ENCODE assay signal across 8 cellular contexts in the genomic region with DNA sequence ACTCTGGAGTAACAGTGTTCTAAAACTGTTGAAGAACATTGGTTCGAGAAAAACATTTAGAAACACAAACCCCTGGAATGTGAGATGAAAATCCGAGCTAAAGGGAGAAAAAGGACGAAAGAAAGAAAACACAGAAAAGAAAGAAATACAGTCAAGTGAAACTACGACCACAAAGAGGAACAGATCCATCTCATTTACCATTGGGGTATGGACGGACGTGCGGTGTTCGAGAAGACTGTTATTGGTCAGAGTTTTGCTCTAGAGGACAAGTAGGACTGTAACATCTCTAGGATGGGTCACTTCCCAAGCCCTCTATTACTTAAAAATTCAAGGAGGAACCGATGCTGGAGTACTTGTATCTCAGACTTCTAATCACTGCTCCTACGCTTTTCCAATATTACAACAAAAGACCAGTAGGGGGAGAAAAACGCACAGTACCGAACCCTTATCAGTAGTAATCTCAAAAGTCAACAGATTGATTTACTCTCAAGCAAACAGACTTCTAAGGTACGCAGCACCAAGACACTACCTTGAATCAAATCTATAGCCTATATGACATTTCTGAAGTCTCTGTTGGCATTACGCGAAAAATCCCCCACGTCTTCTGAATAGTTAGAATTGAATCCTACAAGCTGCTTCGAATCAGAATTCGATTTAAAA. TPM values are rescaled to one million over a fixed set of nuclear protein-coding genes. Genes with fewer than 3 reads are reported as not detected.
A peak's percentile ranks its signal among the peaks of the same experiment; 100 is the strongest.
DNase-seq lines count a peak whose midpoint lies in the region; ATAC-seq and TF ChIP-seq lines count a peak whose summit lies in the region.

No MANE protein-coding gene starts in this region.

- H3K4me3 Mint-ChIP-seq in activated T-helper 2 cell treated with anti-CD3 and anti-CD28 coated beads, Interferon-gamma antibody, Interleukin-2, Interleukin-4, amounts not matched to agents 10 μg/mL and 5 μg/mL and 100 μg/mL, durations not matched to agents 14 hours and 24 hours and 36 hours (ENCODE audit: low read depth): no peak overlapping the region

- H3K4me1 Mint-ChIP-seq in activated T-helper 2 cell treated with anti-CD3 and anti-CD28 coated beads, Interferon-gamma antibody, Interleukin-2, Interleukin-4, amounts not matched to agents 10 μg/mL and 5 μg/mL and 100 μg/mL, durations not matched to agents 14 hours and 24 hours and 36 hours (ENCODE audit: low read depth): peaks cover 20% of the 10 kb centered on the region

- no peaks in the 10 kb centered on the region for H3K36me3 Mint-ChIP-seq in activated T-helper 2 cell treated with anti-CD3 and anti-CD28 coated beads, Interferon-gamma antibody, Interleukin-2, Interleukin-4, amounts not matched to agents 10 μg/mL and 5 μg/mL and 100 μg/mL, durations not matched to agents 14 hours and 24 hours and 36 hours (ENCODE audit: low read depth)

- no peak for TF ChIP-seq POLR2A in prostate gland (IDR thresholded peaks at IDR 0.05)

- H3K4me1 ChIP-seq in left ventricle myocardium inferior: peaks cover 48% of the 10 kb centered on the region
- H3K4me1 ChIP-seq in prostate gland (replicated peaks): no peaks in the 10 kb centered on the region

- peak; percentile 31 for DNase-seq in DMS79 (lab: John Stamatoyannopoulos, UW)
- peak; percentile 63 for DNase-seq in HS-27A (ENCODE audit: low read depth)
- DNase-seq in NCI-H748 (lab: John Stamatoyannopoulos, UW; ENCODE audit: unreplicated experiment): peak; percentile 61
- DNase-seq in left ventricle myocardium inferior: no peak
- DNase-seq in prostate gland (ENCODE audit: low spot score): peak; percentile 48
- DNase-seq in activated T-helper 2 cell treated with anti-CD3 and anti-CD28 coated beads, Interferon-gamma antibody, Interleukin-2, Interleukin-4, amounts not matched to agents 10 μg/mL and 5 μg/mL and 100 μg/mL, durations not matched to agents 14 hours and 24 hours and 36 hours (ENCODE audit: low spot score): no peak

- ATAC-seq in GM19467 (IDR thresholded peaks at IDR 0.05; ENCODE audit: unreplicated experiment): peak; percentile 21

- H3K9me3 ChIP-seq in left ventricle myocardium inferior (replicated peaks) (no peaks in the 10 kb centered on the region), prostate gland (no peaks in the 10 kb centered on the region)

- intact Hi-C loops in left ventricle myocardium inferior (cut with micrococcal nuclease): loop anchor here (2.0 kb wide), 1 partner anchor 176 kb away; the partner anchor contains the start of gene ZNF639
- intact Hi-C loops in prostate gland (cut with DNase I): loop anchor here (2.0 to 5.0 kb wide), 4 partner anchors 35 to 176 kb away; partner anchors contain the start of gene ZNF639
- intact Hi-C loops in activated T-helper 2 cell treated with anti-CD3 and anti-CD28 coated beads, Interferon-gamma antibody, Interleukin-2, Interleukin-4, amounts not matched to agents 10 μg/mL and 5 μg/mL and 100 μg/mL, durations not matched to agents 14 hours and 24 hours and 36 hours (cut with micrococcal nuclease): loop anchor here (1.0 to 5.0 kb wide), 10 partner anchors 34 to 505 kb away; partner anchors contain the start of genes ACTL6A, GNB4, MFN1 and USP13

- no peaks in the 10 kb centered on the region for H3K27me3 ChIP-seq in left ventricle myocardium inferior (ENCODE audit: low read depth)
- no peaks in the 10 kb centered on the region for H3K27me3 ChIP-seq in prostate gland (replicated peaks; ENCODE audit: insufficient read depth)

- 4% methylated on average over 18 of the region's 18 CpGs for WGBS in prostate gland

- H3K4me3 ChIP-seq in left ventricle myocardium inferior: peak overlapping the region; percentile 96
- H3K4me3 ChIP-seq in prostate gland: peak overlapping the region; percentile 92 to 98

- H3K36me3 ChIP-seq in left ventricle myocardium inferior (no peaks in the 10 kb centered on the region), prostate gland (no peaks in the 10 kb centered on the region)

- H3K27me3 Mint-ChIP-seq in activated T-helper 2 cell treated with anti-CD3 and anti-CD28 coated beads, Interferon-gamma antibody, Interleukin-2, Interleukin-4, amounts not matched to agents 10 μg/mL and 5 μg/mL and 100 μg/mL, durations not matched to agents 14 hours and 24 hours and 36 hours (ENCODE audit: low read depth): peaks cover 28% of the 10 kb centered on the region

- H3K9me3 Mint-ChIP-seq in activated T-helper 2 cell treated with anti-CD3 and anti-CD28 coated beads, Interferon-gamma antibody, Interleukin-2, Interleukin-4, amounts not matched to agents 10 μg/mL and 5 μg/mL and 100 μg/mL, durations not matched to agents 14 hours and 24 hours and 36 hours: no peaks in the 10 kb centered on the region

- no peak overlapping the region for H3K27ac Mint-ChIP-seq in activated T-helper 2 cell treated with anti-CD3 and anti-CD28 coated beads, Interferon-gamma antibody, Interleukin-2, Interleukin-4, amounts not matched to agents 10 μg/mL and 5 μg/mL and 100 μg/mL, durations not matched to agents 14 hours and 24 hours and 36 hours

- H3K27ac ChIP-seq in angular gyrus (ENCODE audit: low read depth, low read length): peak overlapping the region; percentile 95
- peak overlapping the region; percentile 98 for H3K27ac ChIP-seq in left ventricle myocardium inferior (replicated peaks)
- peak overlapping the region; percentile 99 for H3K27ac ChIP-seq in prostate gland

- TF ChIP-seq CTCF in left ventricle myocardium inferior (IDR thresholded peaks at IDR 0.05; ENCODE audit: borderline replicate concordance) (peak; percentile 76), prostate gland (IDR thresholded peaks at IDR 0.05) (peak; percentile 54 to 83 (median 74))

RNA-seq across cellular contexts. Expression of gene PIK3CA, which starts 1.1 kb away (rescaled TPM):
- total RNA-seq in left ventricle myocardium inferior: 19.6 TPM
- total RNA-seq in prostate gland: 10 to 100 TPM; 10.2 to 21.9 TPM
- total RNA-seq in activated T-helper 2 cell treated with anti-CD3 and anti-CD28 coated beads, Interferon-gamma antibody, Interleukin-2, Interleukin-4, amounts not matched to agents 10 μg/mL and 5 μg/mL and 100 μg/mL, durations not matched to agents 14 hours and 24 hours and 36 hours: 16.3 and 19.6 TPM in 2 replicates

Comparison
In these comparisons a context has a peak if more than half of its experiments do, and no peak if none do; other contexts are left out.
1. DNase-seq: peak in DMS79 (single experiment), HS-27A (single experiment), NCI-H748 (single experiment) and prostate gland (single experiment); none in left ventricle myocardium inferior (single experiment) and activated T-helper 2 cell treated with anti-CD3 and anti-CD28 coated beads, Interferon-gamma antibody, Interleukin-2, Interleukin-4, amounts not matched to agents 10 μg/mL and 5 μg/mL and 100 μg/mL, durations not matched to agents 14 hours and 24 hours and 36 hours (single experiment).
2. Peak in every context shown above with its lines, with median percentiles within 50 percentile points of each other: H3K27ac ChIP-seq.